In the genomic region with DNA sequence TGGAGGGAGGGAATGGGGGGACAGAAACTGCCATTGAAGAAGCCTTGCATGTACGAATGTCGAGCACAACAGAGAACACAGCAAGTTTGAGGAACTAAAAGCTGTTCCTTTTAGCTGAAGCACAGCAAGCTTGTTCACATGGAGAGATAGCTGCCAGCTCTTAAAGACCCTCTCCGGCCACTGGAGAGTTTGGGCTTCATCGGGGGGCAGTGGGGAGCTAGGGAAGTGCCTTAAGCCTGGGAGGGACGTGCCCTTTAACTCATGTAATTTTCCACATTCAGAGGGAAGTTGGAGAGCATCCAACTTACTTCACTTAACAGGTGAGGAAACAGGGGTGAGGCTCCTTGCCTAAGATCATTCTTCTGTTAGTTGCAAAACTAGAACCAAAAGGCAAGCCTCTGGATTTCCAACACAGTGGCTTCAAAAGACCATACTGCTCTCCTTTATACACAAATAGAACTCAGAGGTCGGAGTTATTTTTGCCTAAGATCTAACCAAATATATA, we compare ENCODE assay signal across 14 cellular contexts. TPM values are rescaled to one million over a fixed set of nuclear protein-coding genes. Genes with fewer than 3 reads are reported as not detected.
DNase-seq lines count a peak whose midpoint lies in the region; ATAC-seq and TF ChIP-seq lines count a peak whose summit lies in the region.
"Had no signal": no experiment of that assay in that cellular context is flagged by ENCODE, and none has a peak within 500 bp of the region (broad histone marks: within the 10 kb centered on the region; RNA-seq: fewer than 3 reads in every experiment).

No MANE protein-coding gene starts in this region.

- H3K36me3 Mint-ChIP-seq in activated T-cell treated with anti-CD3 and anti-CD28 coated beads, Interleukin-2, amount 50 U/mL, for 24 hours (ENCODE audit: low read depth): peaks cover 26% of the 10 kb centered on the region
- H3K36me3 Mint-ChIP-seq in activated T-cell treated with anti-CD3 and anti-CD28 coated beads, Interleukin-2, amount 50 U/mL, for 4 hours (ENCODE audit: insufficient read depth): peaks cover 1% of the 10 kb centered on the region
- H3K36me3 Mint-ChIP-seq in IgD-negative memory B cell (peaks cover 7% of the 10 kb centered on the region), nephron progenitor cell (ENCODE audit: low read depth) (no peaks in the 10 kb centered on the region)
- H3K36me3 Mint-ChIP-seq in activated naive CD8-positive, alpha-beta T cell treated with anti-CD3 and anti-CD28 coated beads, Interleukin-2, amount 10 ng/mL, durations not matched to agents 7 days and 5 days: peaks cover 20% of the 10 kb centered on the region
- peaks cover 10% of the 10 kb centered on the region for H3K36me3 Mint-ChIP-seq in stimulated activated memory B cell treated with anti-CD40 and anti-IgM and Interleukin-4, amounts not matched to agents 10 μg/mL and 1 μg/mL and 100 μg/mL, for 72 hours

- POLR2A ChIA-PET in activated naive CD8-positive, alpha-beta T cell treated with anti-CD3 and anti-CD28 coated beads, Interleukin-2, amount 10 ng/mL, durations not matched to agents 7 days and 5 days (lab: Charles Lee): interaction anchor here (0.7 to 6.7 kb wide), 3 partner anchors 9 to 121 kb away, joined by 3 to 68 read pairs (median 10); partner anchors contain the start of gene MED7

- H3K9me3 Mint-ChIP-seq in activated T-cell treated with anti-CD3 and anti-CD28 coated beads, Interleukin-2, amount 50 U/mL, for 24 hours: no peaks in the 10 kb centered on the region
- no peaks in the 10 kb centered on the region for H3K9me3 Mint-ChIP-seq in activated T-cell treated with anti-CD3 and anti-CD28 coated beads, Interleukin-2, amount 50 U/mL, for 4 hours
- H3K9me3 Mint-ChIP-seq in IgD-negative memory B cell (no peaks in the 10 kb centered on the region), nephron progenitor cell (peaks cover 3% of the 10 kb centered on the region)
- no peaks in the 10 kb centered on the region for H3K9me3 Mint-ChIP-seq in activated naive CD8-positive, alpha-beta T cell treated with anti-CD3 and anti-CD28 coated beads, Interleukin-2, amount 10 ng/mL, durations not matched to agents 7 days and 5 days
- no peaks in the 10 kb centered on the region for H3K9me3 Mint-ChIP-seq in stimulated activated memory B cell treated with anti-CD40 and anti-IgM and Interleukin-4, amounts not matched to agents 10 μg/mL and 1 μg/mL and 100 μg/mL, for 72 hours
- H3K9me3 Mint-ChIP-seq: activated CD4-positive, alpha-beta T cell treated with anti-CD3 and anti-CD28 coated beads, Interleukin-2, amount 10 ng/mL, durations not matched to agents 7 days and 5 days; T-helper 2 cell treated with Interferon-gamma antibody and Interleukin-4, amounts not matched to agents 5 μg/mL and 100 μg/mL, for 36 hours had no signal

- H3K4me1 Mint-ChIP-seq in activated T-cell treated with anti-CD3 and anti-CD28 coated beads, Interleukin-2, amount 50 U/mL, for 24 hours (ENCODE audit: low read depth): peaks cover 71% of the 10 kb centered on the region
- H3K4me1 Mint-ChIP-seq in activated T-cell treated with anti-CD3 and anti-CD28 coated beads, Interleukin-2, amount 50 U/mL, for 4 hours (ENCODE audit: low read depth): peaks cover 75% of the 10 kb centered on the region
- peaks cover 32 to 39% (median 36%) of the 10 kb centered on the region in 3 donors for H3K4me1 Mint-ChIP-seq in IgD-negative memory B cell
- peaks cover 59% of the 10 kb centered on the region for H3K4me1 Mint-ChIP-seq in activated naive CD8-positive, alpha-beta T cell treated with anti-CD3 and anti-CD28 coated beads, Interleukin-2, amount 10 ng/mL, durations not matched to agents 7 days and 5 days
- peaks cover 46% of the 10 kb centered on the region for H3K4me1 Mint-ChIP-seq in stimulated activated memory B cell treated with anti-CD40 and anti-IgM and Interleukin-4, amounts not matched to agents 10 μg/mL and 1 μg/mL and 100 μg/mL, for 72 hours
- peaks cover 10% of the 10 kb centered on the region for H3K4me1 Mint-ChIP-seq in nephron progenitor cell

- no peak overlapping the region for H3K4me3 Mint-ChIP-seq in activated T-cell treated with anti-CD3 and anti-CD28 coated beads, Interleukin-2, amount 50 U/mL, for 24 hours
- no peak overlapping the region for H3K4me3 Mint-ChIP-seq in activated T-cell treated with anti-CD3 and anti-CD28 coated beads, Interleukin-2, amount 50 U/mL, for 4 hours
- peak overlapping the region in 3 of 4 donors; percentile 44 to 80 (median 54) for H3K4me3 Mint-ChIP-seq in IgD-negative memory B cell
- H3K4me3 Mint-ChIP-seq in activated naive CD8-positive, alpha-beta T cell treated with anti-CD3 and anti-CD28 coated beads, Interleukin-2, amount 10 ng/mL, durations not matched to agents 7 days and 5 days: no peak overlapping the region
- no peak overlapping the region for H3K4me3 Mint-ChIP-seq in stimulated activated memory B cell treated with anti-CD40 and anti-IgM and Interleukin-4, amounts not matched to agents 10 μg/mL and 1 μg/mL and 100 μg/mL, for 72 hours
- no peak overlapping the region for H3K4me3 Mint-ChIP-seq in nephron progenitor cell
- H3K4me3 Mint-ChIP-seq: activated CD4-positive, alpha-beta T cell treated with anti-CD3 and anti-CD28 coated beads, Interleukin-2, amount 10 ng/mL, durations not matched to agents 7 days and 5 days had no signal

- H3K27me3 Mint-ChIP-seq in activated T-cell treated with anti-CD3 and anti-CD28 coated beads, Interleukin-2, amount 50 U/mL, for 24 hours: no peaks in the 10 kb centered on the region
- H3K27me3 Mint-ChIP-seq in activated T-cell treated with anti-CD3 and anti-CD28 coated beads, Interleukin-2, amount 50 U/mL, for 4 hours (ENCODE audit: low read depth): no peaks in the 10 kb centered on the region
- H3K27me3 Mint-ChIP-seq in IgD-negative memory B cell (no peaks in the 10 kb centered on the region), nephron progenitor cell (ENCODE audit: low read depth, poor library complexity) (peaks cover 53% of the 10 kb centered on the region)
- H3K27me3 Mint-ChIP-seq in activated naive CD8-positive, alpha-beta T cell treated with anti-CD3 and anti-CD28 coated beads, Interleukin-2, amount 10 ng/mL, durations not matched to agents 7 days and 5 days: no peaks in the 10 kb centered on the region
- H3K27me3 Mint-ChIP-seq in stimulated activated memory B cell treated with anti-CD40 and anti-IgM and Interleukin-4, amounts not matched to agents 10 μg/mL and 1 μg/mL and 100 μg/mL, for 72 hours: no peaks in the 10 kb centered on the region
- H3K27me3 Mint-ChIP-seq: activated CD4-positive, alpha-beta T cell treated with anti-CD3 and anti-CD28 coated beads, Interleukin-2, amount 10 ng/mL, durations not matched to agents 7 days and 5 days had no signal

- DNase-seq in activated T-cell treated with anti-CD3 and anti-CD28 coated beads, Interleukin-2, amount 50 U/mL, for 24 hours: no peak
- no peak for DNase-seq in activated T-cell treated with anti-CD3 and anti-CD28 coated beads, Interleukin-2, amount 50 U/mL, for 4 hours
- no peak for DNase-seq in activated naive CD8-positive, alpha-beta T cell treated with anti-CD3 and anti-CD28 coated beads, Interleukin-2, amount 10 ng/mL, durations not matched to agents 7 days and 5 days
- DNase-seq in nephron progenitor cell (no peak), NCI-H2107 (lab: John Stamatoyannopoulos, UW) (no peak)
- DNase-seq: activated CD4-positive, alpha-beta T cell treated with anti-CD3 and anti-CD28 coated beads, Interleukin-2, amount 10 ng/mL, durations not matched to agents 7 days and 5 days; brain microvascular endothelial cell; left ventricle myocardium superior; NCI-H1417; stomach had no signal

- peak overlapping the region; percentile 26 for H3K27ac Mint-ChIP-seq in activated T-cell treated with anti-CD3 and anti-CD28 coated beads, Interleukin-2, amount 50 U/mL, for 24 hours
- H3K27ac Mint-ChIP-seq in IgD-negative memory B cell: peak overlapping the region; percentile 43 to 95 (median 76)
- H3K27ac Mint-ChIP-seq in activated naive CD8-positive, alpha-beta T cell treated with anti-CD3 and anti-CD28 coated beads, Interleukin-2, amount 10 ng/mL, durations not matched to agents 7 days and 5 days: peak overlapping the region; percentile 17
- H3K27ac Mint-ChIP-seq in stimulated activated memory B cell treated with anti-CD40 and anti-IgM and Interleukin-4, amounts not matched to agents 10 μg/mL and 1 μg/mL and 100 μg/mL, for 72 hours: peak overlapping the region; percentile 70
- no peak overlapping the region for H3K27ac Mint-ChIP-seq in nephron progenitor cell
- H3K27ac Mint-ChIP-seq: activated CD4-positive, alpha-beta T cell treated with anti-CD3 and anti-CD28 coated beads, Interleukin-2, amount 10 ng/mL, durations not matched to agents 7 days and 5 days had no signal

- TF ChIP-seq CTCF in nephron progenitor cell (IDR thresholded peaks at IDR 0.05): no peak

- no peak for ATAC-seq in activated T-cell treated with anti-CD3 and anti-CD28 coated beads, Interleukin-2, amount 50 U/mL, for 4 hours
- ATAC-seq in activated naive CD8-positive, alpha-beta T cell treated with anti-CD3 and anti-CD28 coated beads, Interleukin-2, amount 10 ng/mL, durations not matched to agents 7 days and 5 days (ENCODE audit: low read depth): no peak
- ATAC-seq in stimulated activated memory B cell treated with anti-CD40 and anti-IgM and Interleukin-4, amounts not matched to agents 10 μg/mL and 1 μg/mL and 100 μg/mL, for 72 hours: no peak
- ATAC-seq in HG02798 (IDR thresholded peaks at IDR 0.05; ENCODE audit: poor library complexity, unreplicated experiment): no peak
- ATAC-seq: left ventricle myocardium superior had no signal

RNA-seq across cellular contexts. Expression of gene CYFIP2, which starts 2.3 kb away (rescaled TPM):
- total RNA-seq in activated T-cell treated with anti-CD3 and anti-CD28 coated beads, Interleukin-2, amount 50 U/mL, for 4 hours: 100 to 1,000 TPM; 160 to 191 (median 175) TPM
- polyA plus RNA-seq in IgD-negative memory B cell: 366 TPM
- total RNA-seq in activated naive CD8-positive, alpha-beta T cell treated with anti-CD3 and anti-CD28 coated beads, Interleukin-2, amount 10 ng/mL, durations not matched to agents 7 days and 5 days: 100 to 1,000 TPM; 458 to 480 TPM

Comparison
In these comparisons a context has a peak if more than half of its experiments do, and no peak if none do; other contexts are left out.
1. H3K4me3 Mint-ChIP-seq: peak in IgD-negative memory B cell (3 of 4); none in activated T-cell treated with anti-CD3 and anti-CD28 coated beads, Interleukin-2, amount 50 U/mL, for 24 hours (single experiment), activated T-cell treated with anti-CD3 and anti-CD28 coated beads, Interleukin-2, amount 50 U/mL, for 4 hours (single experiment), activated naive CD8-positive, alpha-beta T cell treated with anti-CD3 and anti-CD28 coated beads, Interleukin-2, amount 10 ng/mL, durations not matched to agents 7 days and 5 days (single experiment), stimulated activated memory B cell treated with anti-CD40 and anti-IgM and Interleukin-4, amounts not matched to agents 10 μg/mL and 1 μg/mL and 100 μg/mL, for 72 hours (single experiment) and nephron progenitor cell (single experiment).